ENCODE assay signal across 15 cellular contexts in the genomic region with DNA sequence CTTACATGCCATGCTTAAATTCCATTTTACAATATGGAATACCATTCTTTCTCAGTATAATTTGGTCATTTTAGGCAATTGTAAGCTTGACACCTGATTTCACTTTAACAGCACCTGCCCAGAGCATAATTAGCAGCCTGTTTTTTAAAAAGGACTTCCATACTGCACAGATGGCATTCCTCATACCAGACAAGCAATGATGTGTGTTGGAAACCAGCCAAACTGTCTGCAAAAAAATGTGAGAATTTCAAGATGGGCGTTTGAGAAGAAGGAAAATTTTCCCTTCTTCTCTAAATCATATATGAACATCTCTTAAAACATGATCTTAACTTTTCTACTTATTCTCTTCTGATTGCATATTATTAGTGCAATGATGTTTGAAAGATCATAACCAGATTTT.
A peak's percentile ranks its signal among the peaks of the same experiment; 100 is the strongest.
DNase-seq lines count a peak whose midpoint lies in the region; ATAC-seq lines count a peak whose summit lies in the region.
"Had no signal": no experiment of that assay in that cellular context is flagged by ENCODE, and none has a peak within 500 bp of the region (broad histone marks: within the 10 kb centered on the region; RNA-seq: fewer than 3 reads in every experiment).

No MANE protein-coding gene starts in this region.

- no peak overlapping the region for H3K27ac ChIP-seq in effector memory CD4-positive, alpha-beta T cell (ENCODE audit: insufficient read depth, low read length, poor library complexity, severe bottlenecking)
- H3K27ac ChIP-seq: heart left ventricle, prostate gland, suprapubic skin had no signal

- no peaks in the 10 kb centered on the region for H3K36me3 ChIP-seq in effector memory CD4-positive, alpha-beta T cell (ENCODE audit: control insufficient read depth, insufficient read depth, low read length)
- H3K36me3 ChIP-seq: heart left ventricle, prostate gland, suprapubic skin had no signal

- no peak overlapping the region for H3K4me3 ChIP-seq in effector memory CD4-positive, alpha-beta T cell (ENCODE audit: insufficient read depth, low read depth, low read length, poor library complexity, severe bottlenecking)
- H3K4me3 ChIP-seq: heart left ventricle, prostate gland, suprapubic skin had no signal

- H3K9me3 ChIP-seq in effector memory CD4-positive, alpha-beta T cell (ENCODE audit: control insufficient read depth, low read length) = no peaks in the 10 kb centered on the region
- H3K9me3 ChIP-seq: prostate gland, suprapubic skin had no signal

- H3K27me3 ChIP-seq in effector memory CD4-positive, alpha-beta T cell (replicated peaks; ENCODE audit: control insufficient read depth, insufficient read depth, low read length, poor library complexity, severe bottlenecking) = no peaks in the 10 kb centered on the region
- H3K27me3 ChIP-seq: heart left ventricle, suprapubic skin had no signal

- peak; percentile 94 for DNase-seq in DMS 273 (lab: John Stamatoyannopoulos, UW; ENCODE audit: unreplicated experiment)
- DNase-seq in NCI-H1694 treated with DMSO at 0.1 percent for 48 hours (lab: John Stamatoyannopoulos, UW) = peak; percentile 70
- DNase-seq in amniotic epithelial cell (ENCODE audit: low read depth) = peak; percentile 33
- peak; percentile 52 for DNase-seq in glomerular visceral epithelial cell (ENCODE audit: extremely low spot score)
- DNase-seq in GF-D8 (lab: John Stamatoyannopoulos, UW) = no peak
- DNase-seq in NCI-H1930 (lab: John Stamatoyannopoulos, UW) = no peak
- no peak for DNase-seq in effector memory CD4-positive, alpha-beta T cell
- DNase-seq: activated CD8-positive, alpha-beta memory T cell treated with anti-CD3 and anti-CD28 coated beads, Interleukin-2, amount 10 ng/mL, durations not matched to agents 7 days and 5 days; heart left ventricle; HFFc6; NCI-H187 treated with DMSO at 0.1 percent for 48 hours; SIG-M5 had no signal

- no peaks in the 10 kb centered on the region for H3K4me1 ChIP-seq in effector memory CD4-positive, alpha-beta T cell (ENCODE audit: control insufficient read depth, insufficient read depth, low read length, poor library complexity, severe bottlenecking)
- H3K4me1 ChIP-seq: prostate gland, suprapubic skin had no signal

- ATAC-seq in GM18861 (IDR thresholded peaks at IDR 0.05; ENCODE audit: unreplicated experiment) = no peak
- ATAC-seq: activated CD8-positive, alpha-beta memory T cell treated with anti-CD3 and anti-CD28 coated beads, Interleukin-2, amount 10 ng/mL, durations not matched to agents 7 days and 5 days; heart left ventricle had no signal

Comparison
In these comparisons a context has a peak if more than half of its experiments do, and no peak if none do; other contexts are left out.
1. DNase-seq: peak in DMS 273 (single experiment), NCI-H1694 treated with DMSO at 0.1 percent for 48 hours (single experiment), amniotic epithelial cell (single experiment) and glomerular visceral epithelial cell (single experiment); none in GF-D8 (single experiment), NCI-H1930 (0 of 2) and effector memory CD4-positive, alpha-beta T cell (0 of 3).